8 cellular contexts compared by ENCODE assay signal in the genomic region with DNA sequence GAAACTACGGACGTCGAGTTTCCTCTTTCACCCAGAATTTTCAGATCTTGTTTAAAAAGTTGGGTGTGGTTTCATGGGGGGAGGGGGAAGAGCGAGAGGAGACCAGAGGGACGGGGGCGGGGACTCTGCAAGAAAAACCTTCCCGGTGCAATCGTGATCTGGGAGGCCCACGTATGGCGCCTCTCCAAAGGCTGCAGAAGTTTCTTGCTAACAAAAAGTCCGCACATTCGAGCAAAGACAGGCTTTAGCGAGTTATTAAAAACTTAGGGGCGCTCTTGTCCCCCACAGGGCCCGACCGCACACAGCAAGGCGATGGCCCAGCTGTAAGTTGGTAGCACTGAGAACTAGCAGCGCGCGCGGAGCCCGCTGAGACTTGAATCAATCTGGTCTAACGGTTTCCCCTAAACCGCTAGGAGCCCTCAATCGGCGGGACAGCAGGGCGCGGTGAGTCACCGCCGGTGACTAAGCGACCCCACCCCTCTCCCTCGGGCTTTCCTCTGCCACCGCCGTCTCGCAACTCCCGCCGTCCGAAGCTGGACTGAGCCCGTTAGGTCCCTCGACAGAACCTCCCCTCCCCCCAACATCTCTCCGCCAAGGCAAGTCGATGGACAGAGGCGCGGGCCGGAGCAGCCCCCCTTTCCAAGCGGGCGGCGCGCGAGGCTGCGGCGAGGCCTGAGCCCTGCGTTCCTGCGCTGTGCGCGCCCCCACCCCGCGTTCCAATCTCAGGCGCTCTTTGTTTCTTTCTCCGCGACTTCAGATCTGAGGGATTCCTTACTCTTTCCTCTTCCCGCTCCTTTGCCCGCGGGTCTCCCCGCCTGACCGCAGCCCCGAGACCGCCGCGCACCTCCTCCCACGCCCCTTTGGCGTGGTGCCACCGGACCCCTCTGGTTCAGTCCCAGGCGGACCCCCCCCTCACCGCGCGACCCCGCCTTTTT. TPM values are rescaled to one million over a fixed set of nuclear protein-coding genes. Genes with fewer than 3 reads are reported as not detected.
DNase-seq lines count a peak whose midpoint lies in the region; ATAC-seq and TF ChIP-seq lines count a peak whose summit lies in the region.

A gene (plus strand): TSS at position 161 of the 935 bp plus-strand sequence. CDS start 1,182 bp downstream, outside the sequence.

- peaks cover 24% of the 10 kb centered on the region for H3K4me1 ChIP-seq in mammary epithelial cell (ENCODE audit: insufficient read depth, low read length)

- H3K4me1 Mint-ChIP-seq in IgD-negative memory B cell (peaks cover 23 to 37% (median 33%) of the 10 kb centered on the region in 3 donors), WTC11 (peaks cover 22% of the 10 kb centered on the region)

- peak within 1 kb of the TSS; percentile 93 to 99 (median 98) for H3K27ac Mint-ChIP-seq in IgD-negative memory B cell
- no peak within 1 kb of the TSS for H3K27ac Mint-ChIP-seq in WTC11

- H4K20me1 ChIP-seq in mammary epithelial cell (ENCODE audit: insufficient read depth, low read length): no peaks in the 10 kb centered on the region

- peak within 1 kb of the TSS; percentile 93 for H3K27ac ChIP-seq in mammary epithelial cell (ENCODE audit: insufficient read depth, low read depth, low read length)

- peak within 1 kb of the TSS; percentile 70 to 89 (median 81) for H3K4me3 ChIP-seq in mammary epithelial cell (replicated peaks in 1 of 3; ENCODE audit: insufficient read depth in 1 of 3, low read depth in 2 of 3, low read length in 3 of 3)

- H3K4me2 ChIP-seq in mammary epithelial cell (ENCODE audit: insufficient read depth, low read depth, low read length): peak within 1 kb of the TSS; percentile 93

- H3K27me3 Mint-ChIP-seq in IgD-negative memory B cell (no peaks in the 10 kb centered on the region), WTC11 (ENCODE audit: low read depth) (peaks cover 54% of the 10 kb centered on the region)

- peak within 1 kb of the TSS; percentile 96 for H3K9ac ChIP-seq in mammary epithelial cell (ENCODE audit: insufficient read depth, low read length)

- WGBS in mammary epithelial cell (ENCODE audit: low coverage, missing lambda C conversion rate): under 1% methylated on average over 26 of the region's 78 CpGs

- POLR2A ChIA-PET in WTC11 (lab: Charles Lee): no interaction called here

- BruUV-seq in mammary epithelial cell (replicated peaks; lab: Mats Ljungman, UMichigan): no TSS peak

- TF ChIP-seq CTCF in WTC11 (IDR thresholded peaks at IDR 0.05): no peak
- peak in 1 of 2 donors; percentile 7 for TF ChIP-seq CTCF in mammary epithelial cell (conservative IDR thresholded peaks at IDR 0.05 in 1 of 2, IDR thresholded peaks at IDR 0.05 in 1 of 2; ENCODE audit: extremely low read depth in 1 of 2, insufficient read depth in 1 of 2, low read depth in 1 of 2, low read length in 2 of 2)

- intact Hi-C loops in mammary epithelial cell (cut with micrococcal nuclease): loop anchor here (1.0 to 5.0 kb wide), 4 partner anchors 12 to 166 kb away; a partner anchor contains a TSS

- peaks cover 63% of the 10 kb centered on the region for H3K79me2 ChIP-seq in mammary epithelial cell (ENCODE audit: insufficient read depth, low read length)

- ATAC-seq in GM21528 (IDR thresholded peaks at IDR 0.05; ENCODE audit: low FRiP score, unreplicated experiment) (peak; percentile 30), WTC11 (peak; percentile 45)

- H3K36me3 Mint-ChIP-seq in IgD-negative memory B cell: no peaks in the 10 kb centered on the region
- H3K36me3 Mint-ChIP-seq in WTC11: peaks cover 4% of the 10 kb centered on the region; the same call in 1 of the 2 replicates

- H2AFZ ChIP-seq in mammary epithelial cell (ENCODE audit: low read depth, low read length): peak within 1 kb of the TSS; percentile 63

- dilution Hi-C loops in mammary epithelial cell (cut with HindIII; ENCODE audit: low sequenced_read_pairs): loop anchor here (25.0 kb wide), 1 partner anchor 366 kb away; no protein-coding TSS in a partner anchor

- no peaks in the 10 kb centered on the region for H3K9me3 Mint-ChIP-seq in IgD-negative memory B cell
- no peaks in the 10 kb centered on the region for H3K9me3 Mint-ChIP-seq in WTC11

- H3K27me3 ChIP-seq in mammary epithelial cell (ENCODE audit: insufficient read depth, low read length): no peaks in the 10 kb centered on the region

- peak; percentile 83 for DNase-seq in DMS 273 (lab: John Stamatoyannopoulos, UW; ENCODE audit: unreplicated experiment)
- peak; percentile 70 for DNase-seq in WTC11 (ENCODE audit: low spot score)
- peak; percentile 97 for DNase-seq in mammary epithelial cell
- peak; percentile 25 for DNase-seq in inferior parietal cortex (ENCODE audit: extremely low spot score)
- DNase-seq in stimulated activated CD4-positive, alpha-beta T cell treated with anti-CD3 and anti-CD28 coated beads, Interleukin-12 subunit alpha, Interleukin-12 subunit beta, amount 100 ng/mL, for 24 hours (ENCODE audit: low read depth in 2 of 2): peak; percentile 65 to 79
- DNase-seq in NCI-H2081 (lab: John Stamatoyannopoulos, UW): no peak

- in situ Hi-C loops in mammary epithelial cell (cut with MboI; ENCODE audit: low sequenced_read_pairs in 2 of 2): no loop called here

- H3K4me3 Mint-ChIP-seq in IgD-negative memory B cell (peak within 1 kb of the TSS; percentile 95 to 99 (median 98)), WTC11 (peak within 1 kb of the TSS; percentile 93)

- no peaks in the 10 kb centered on the region for H3K9me3 ChIP-seq in mammary epithelial cell (replicated peaks; ENCODE audit: insufficient read depth, low read length)

- CTCF ChIA-PET in WTC11 (lab: Charles Lee): interaction anchor here (0.5 to 2.4 kb wide), 5 partner anchors 15 to 148 kb away, joined by 3 to 14 read pairs (median 3); a partner anchor contains a TSS
- CTCF ChIA-PET in mammary epithelial cell (lab: Charles Lee; ENCODE audit: low non-redundant PET): interaction anchor here (0.6 to 1.0 kb wide), 2 partner anchors 10 to 13 kb away, joined by 3 read pairs; no protein-coding TSS in a partner anchor

- peaks cover 13% of the 10 kb centered on the region for H3K36me3 ChIP-seq in mammary epithelial cell (ENCODE audit: insufficient read depth, low read length)

TF ChIP-seq in WTC11, 78 proteins besides CTCF, POLR2A, EP300 and RAD21 (continues in another document):
- TF ChIP-seq, protein P1, sequence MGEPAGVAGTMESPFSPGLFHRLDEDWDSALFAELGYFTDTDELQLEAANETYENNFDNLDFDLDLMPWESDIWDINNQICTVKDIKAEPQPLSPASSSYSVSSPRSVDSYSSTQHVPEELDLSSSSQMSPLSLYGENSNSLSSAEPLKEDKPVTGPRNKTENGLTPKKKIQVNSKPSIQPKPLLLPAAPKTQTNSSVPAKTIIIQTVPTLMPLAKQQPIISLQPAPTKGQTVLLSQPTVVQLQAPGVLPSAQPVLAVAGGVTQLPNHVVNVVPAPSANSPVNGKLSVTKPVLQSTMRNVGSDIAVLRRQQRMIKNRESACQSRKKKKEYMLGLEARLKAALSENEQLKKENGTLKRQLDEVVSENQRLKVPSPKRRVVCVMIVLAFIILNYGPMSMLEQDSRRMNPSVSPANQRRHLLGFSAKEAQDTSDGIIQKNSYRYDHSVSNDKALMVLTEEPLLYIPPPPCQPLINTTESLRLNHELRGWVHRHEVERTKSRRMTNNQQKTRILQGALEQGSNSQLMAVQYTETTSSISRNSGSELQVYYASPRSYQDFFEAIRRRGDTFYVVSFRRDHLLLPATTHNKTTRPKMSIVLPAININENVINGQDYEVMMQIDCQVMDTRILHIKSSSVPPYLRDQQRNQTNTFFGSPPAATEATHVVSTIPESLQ (CRISPR knock-in tag; IDR thresholded peaks at IDR 0.05): no peak
- TF ChIP-seq FOXP1 (CRISPR knock-in tag; IDR thresholded peaks at IDR 0.05; ENCODE audit: borderline replicate concordance): peak; percentile 23; the same call in 1 of the 2 replicates
- TF ChIP-seq, protein P2, sequence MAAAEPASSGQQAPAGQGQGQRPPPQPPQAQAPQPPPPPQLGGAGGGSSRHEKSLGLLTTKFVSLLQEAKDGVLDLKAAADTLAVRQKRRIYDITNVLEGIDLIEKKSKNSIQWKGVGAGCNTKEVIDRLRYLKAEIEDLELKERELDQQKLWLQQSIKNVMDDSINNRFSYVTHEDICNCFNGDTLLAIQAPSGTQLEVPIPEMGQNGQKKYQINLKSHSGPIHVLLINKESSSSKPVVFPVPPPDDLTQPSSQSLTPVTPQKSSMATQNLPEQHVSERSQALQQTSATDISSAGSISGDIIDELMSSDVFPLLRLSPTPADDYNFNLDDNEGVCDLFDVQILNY (CRISPR knock-in tag; IDR thresholded peaks at IDR 0.05): no peak; the same call in 1 of the 2 replicates
- TF ChIP-seq ETV6 (CRISPR knock-in tag; IDR thresholded peaks at IDR 0.05): 0 out of 2 replicates have a peak, but pooled peaks have one; percentile 40
- peak; percentile 27 for TF ChIP-seq SP1 (CRISPR knock-in tag; conservative IDR thresholded peaks at IDR 0.05)
- TF ChIP-seq, protein P3, sequence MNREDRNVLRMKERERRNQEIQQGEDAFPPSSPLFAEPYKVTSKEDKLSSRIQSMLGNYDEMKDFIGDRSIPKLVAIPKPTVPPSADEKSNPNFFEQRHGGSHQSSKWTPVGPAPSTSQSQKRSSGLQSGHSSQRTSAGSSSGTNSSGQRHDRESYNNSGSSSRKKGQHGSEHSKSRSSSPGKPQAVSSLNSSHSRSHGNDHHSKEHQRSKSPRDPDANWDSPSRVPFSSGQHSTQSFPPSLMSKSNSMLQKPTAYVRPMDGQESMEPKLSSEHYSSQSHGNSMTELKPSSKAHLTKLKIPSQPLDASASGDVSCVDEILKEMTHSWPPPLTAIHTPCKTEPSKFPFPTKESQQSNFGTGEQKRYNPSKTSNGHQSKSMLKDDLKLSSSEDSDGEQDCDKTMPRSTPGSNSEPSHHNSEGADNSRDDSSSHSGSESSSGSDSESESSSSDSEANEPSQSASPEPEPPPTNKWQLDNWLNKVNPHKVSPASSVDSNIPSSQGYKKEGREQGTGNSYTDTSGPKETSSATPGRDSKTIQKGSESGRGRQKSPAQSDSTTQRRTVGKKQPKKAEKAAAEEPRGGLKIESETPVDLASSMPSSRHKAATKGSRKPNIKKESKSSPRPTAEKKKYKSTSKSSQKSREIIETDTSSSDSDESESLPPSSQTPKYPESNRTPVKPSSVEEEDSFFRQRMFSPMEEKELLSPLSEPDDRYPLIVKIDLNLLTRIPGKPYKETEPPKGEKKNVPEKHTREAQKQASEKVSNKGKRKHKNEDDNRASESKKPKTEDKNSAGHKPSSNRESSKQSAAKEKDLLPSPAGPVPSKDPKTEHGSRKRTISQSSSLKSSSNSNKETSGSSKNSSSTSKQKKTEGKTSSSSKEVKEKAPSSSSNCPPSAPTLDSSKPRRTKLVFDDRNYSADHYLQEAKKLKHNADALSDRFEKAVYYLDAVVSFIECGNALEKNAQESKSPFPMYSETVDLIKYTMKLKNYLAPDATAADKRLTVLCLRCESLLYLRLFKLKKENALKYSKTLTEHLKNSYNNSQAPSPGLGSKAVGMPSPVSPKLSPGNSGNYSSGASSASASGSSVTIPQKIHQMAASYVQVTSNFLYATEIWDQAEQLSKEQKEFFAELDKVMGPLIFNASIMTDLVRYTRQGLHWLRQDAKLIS (CRISPR knock-in tag; IDR thresholded peaks at IDR 0.05; ENCODE audit: borderline replicate concordance): no peak

RNA-seq across cellular contexts. Expression of the gene that starts here (rescaled TPM):
- polyA plus RNA-seq in IgD-negative memory B cell (352 TPM), mammary epithelial cell (1,682 TPM)
- total RNA-seq in WTC11 (2021) (65.0 to 74.1 TPM (median 66.2 TPM) in 3 replicates), mammary epithelial cell (1,000 to 10,000 TPM; 1,327 to 1,978 TPM)
- 2,334 TPM for polyA minus RNA-seq in mammary epithelial cell

Comparison
In these comparisons a context has a peak if more than half of its experiments do, and no peak if none do; other contexts are left out.
1. RNA of the gene that starts here (total RNA-seq): 1,327 to 1,978 TPM in mammary epithelial cell; 65.0 to 74.1 TPM in WTC11; every median in the first group is over 10 times any median in the second.
2. DNase-seq: peak in DMS 273 (single experiment), WTC11 (single experiment), mammary epithelial cell (single experiment), inferior parietal cortex (single experiment) and stimulated activated CD4-positive, alpha-beta T cell treated with anti-CD3 and anti-CD28 coated beads, Interleukin-12 subunit alpha, Interleukin-12 subunit beta, amount 100 ng/mL, for 24 hours (2 of 2); none in NCI-H2081 (0 of 2).